Comparison of ENCODE assay signal across 16 cellular contexts in genomic region chr7:64558323-64558705, GRCh38. TPM values are rescaled to one million over a fixed set of nuclear protein-coding genes. Genes with fewer than 3 reads are reported as not detected.
A peak's percentile ranks its signal among the peaks of the same experiment; 100 is the strongest.
DNase-seq lines count a peak whose midpoint lies in the region; ATAC-seq and TF ChIP-seq lines count a peak whose summit lies in the region.
"Had no signal": no experiment of that assay in that cellular context is flagged by ENCODE, and none has a peak within 500 bp of the region (broad histone marks: within the 10 kb centered on the region; RNA-seq: fewer than 3 reads in every experiment).

No MANE protein-coding gene starts in this region.

- DNase-seq in GM23338 (ENCODE audit: low spot score) (no peak), dorsolateral prefrontal cortex (no peak), MV-4-11 (lab: John Stamatoyannopoulos, UW) (no peak), NCI-H128 (lab: John Stamatoyannopoulos, UW; ENCODE audit: unreplicated experiment) (no peak)
- DNase-seq in stimulated activated effector memory CD8-positive, alpha-beta T cell treated with anti-CD3 and anti-CD28 coated beads, Interleukin-12 subunit alpha, Interleukin-12 subunit beta, amount 100 ng/mL, for 72 hours (ENCODE audit: low spot score in 2 of 2), result no peak
- DNase-seq in stimulated activated CD4-positive, alpha-beta T cell treated with anti-CD3 and anti-CD28 coated beads, Interleukin-12 subunit alpha, Interleukin-12 subunit beta, amount 100 ng/mL, for 4 hours, result no peak
- DNase-seq: activated CD8-positive, alpha-beta memory T cell treated with anti-CD3 and anti-CD28 coated beads, Interleukin-2, amount 50 U/mL, for 48 hours; activated naive CD4-positive, alpha-beta T cell treated with anti-CD3 and anti-CD28 coated beads, Interleukin-2, amount 50 U/mL, for 16 hours; EL; NCI-H187 treated with DMSO at 0.1 percent for 48 hours; NCI-H510A treated with DMSO at 0.1 percent for 48 hours; PC-3 had no signal

- H3K36me3 ChIP-seq in GM23338 (ENCODE audit: insufficient read depth), result no peaks in the 10 kb centered on the region
- peaks cover 65% of the 10 kb centered on the region for H3K36me3 ChIP-seq in OCI-LY1 (ENCODE audit: insufficient read depth, low read length)

- H3K36me3 Mint-ChIP-seq in GM23338 (ENCODE audit: low read depth), result peaks cover 72% of the 10 kb centered on the region
- peaks cover 54% of the 10 kb centered on the region for H3K36me3 Mint-ChIP-seq in stimulated activated effector memory CD8-positive, alpha-beta T cell treated with anti-CD3 and anti-CD28 coated beads, Interleukin-12 subunit alpha, Interleukin-12 subunit beta, amount 100 ng/mL, for 72 hours

- H3K9me2 ChIP-seq in GM23338 (ENCODE audit: insufficient read depth) (no peaks in the 10 kb centered on the region), OCI-LY1 (ENCODE audit: low read depth, low read length) (no peaks in the 10 kb centered on the region)

- peaks cover 32% of the 10 kb centered on the region for H3K4me1 ChIP-seq in GM23338 (ENCODE audit: insufficient read depth)
- H3K4me1 ChIP-seq in OCI-LY1 (ENCODE audit: insufficient read depth, low read length, severe bottlenecking), result peaks cover 46% of the 10 kb centered on the region

- ATAC-seq in GM23338, result no peak
- ATAC-seq in stimulated activated effector memory CD8-positive, alpha-beta T cell treated with anti-CD3 and anti-CD28 coated beads, Interleukin-12 subunit alpha, Interleukin-12 subunit beta, amount 100 ng/mL, for 72 hours, result no peak
- ATAC-seq: activated CD4-positive, CD25-positive, alpha-beta regulatory T cell treated with anti-CD3 and anti-CD28 coated beads, Interleukin-2, amount 50 U/mL, for 24 hours; PC-3 had no signal

- H3K27ac ChIP-seq in GM23338 (ENCODE audit: low read depth) (0 out of 2 replicates have a peak overlapping the region, but pooled peaks have one; percentile 64), OCI-LY1 (ENCODE audit: low read depth, low read length, poor library complexity, severe bottlenecking) (peak overlapping the region; percentile 92), dorsolateral prefrontal cortex (peak overlapping the region in 53 of 59 donors; percentile 32 to 93 (median 82))
- H3K27ac ChIP-seq: C4-2B, KMS-11 had no signal

- TF ChIP-seq CTCF in GM23338 (conservative IDR thresholded peaks at IDR 0.05; ENCODE audit: low read depth in 2 of 2) (no peak), OCI-LY1 (IDR thresholded peaks at IDR 0.05; ENCODE audit: low read length) (no peak), dorsolateral prefrontal cortex (IDR thresholded peaks at IDR 0.05 in 54 of 56, conservative IDR thresholded peaks at IDR 0.05 in 2 of 56; ENCODE audit: low read depth in 1 of 56, partially characterized antibody in 56 of 56) (no peak)

- intact Hi-C loops in dorsolateral prefrontal cortex (cut with DNase I), result no loop called here

- peaks cover 32% of the 10 kb centered on the region for H3K9me3 Mint-ChIP-seq in GM23338
- H3K9me3 Mint-ChIP-seq in stimulated activated effector memory CD8-positive, alpha-beta T cell treated with anti-CD3 and anti-CD28 coated beads, Interleukin-12 subunit alpha, Interleukin-12 subunit beta, amount 100 ng/mL, for 72 hours, result peaks cover 2% of the 10 kb centered on the region

- no peak overlapping the region for H2AFZ ChIP-seq in GM23338
- no peak overlapping the region for H2AFZ ChIP-seq in OCI-LY1 (ENCODE audit: low read length)

- H3K4me1 Mint-ChIP-seq in GM23338, result peaks cover 29% of the 10 kb centered on the region
- peaks cover 36% of the 10 kb centered on the region for H3K4me1 Mint-ChIP-seq in stimulated activated effector memory CD8-positive, alpha-beta T cell treated with anti-CD3 and anti-CD28 coated beads, Interleukin-12 subunit alpha, Interleukin-12 subunit beta, amount 100 ng/mL, for 72 hours

- peak overlapping the region; percentile 17; the same call in 1 of the 2 replicates for H3K4me2 ChIP-seq in GM23338
- H3K4me2 ChIP-seq in OCI-LY1 (ENCODE audit: low read length), result peak overlapping the region; percentile 44
- H3K4me2 ChIP-seq: KMS-11 had no signal

- H3K4me3 Mint-ChIP-seq in GM23338, result no peak overlapping the region; the same call in 2 of the 3 replicates
- H3K4me3 Mint-ChIP-seq in stimulated activated effector memory CD8-positive, alpha-beta T cell treated with anti-CD3 and anti-CD28 coated beads, Interleukin-12 subunit alpha, Interleukin-12 subunit beta, amount 100 ng/mL, for 72 hours, result no peak overlapping the region

- peak overlapping the region; percentile 13; the same call in 1 of the 2 replicates for H3K9ac ChIP-seq in OCI-LY1 (ENCODE audit: low read length)
- H3K9ac ChIP-seq: KMS-11 had no signal

- H3K4me3 ChIP-seq in GM23338 (no peak overlapping the region), OCI-LY1 (ENCODE audit: low read depth, low read length, poor library complexity, severe bottlenecking) (peak overlapping the region; percentile 19), dorsolateral prefrontal cortex (peak overlapping the region in 12 of 59 donors; percentile 3 to 40 (median 18))

- H3K27me3 Mint-ChIP-seq in GM23338 (ENCODE audit: insufficient read depth, low read depth, poor library complexity), result peaks cover 9% of the 10 kb centered on the region

- H4K20me1 ChIP-seq in GM23338 (replicated peaks; ENCODE audit: insufficient read depth) (no peaks in the 10 kb centered on the region; the same call in 1 of the 2 replicates), OCI-LY1 (ENCODE audit: insufficient read depth, low read length) (no peaks in the 10 kb centered on the region)

- peaks cover 89% of the 10 kb centered on the region for H3K79me2 ChIP-seq in GM23338 (replicated peaks; ENCODE audit: insufficient read depth)
- H3K79me2 ChIP-seq in OCI-LY1 (ENCODE audit: insufficient read depth, low read length), result peaks cover 65% of the 10 kb centered on the region

- peaks cover 13% of the 10 kb centered on the region for H3K9me3 ChIP-seq in OCI-LY1 (ENCODE audit: low read length)

- no peaks in the 10 kb centered on the region; the same call in 1 of the 2 replicates for H3F3A ChIP-seq in GM23338 (replicated peaks; ENCODE audit: low read depth)
- H3F3A ChIP-seq in OCI-LY1 (ENCODE audit: insufficient read depth, low read length), result no peaks in the 10 kb centered on the region

- H3K27me3 ChIP-seq in GM23338 (ENCODE audit: insufficient read depth) (no peaks in the 10 kb centered on the region), OCI-LY1 (ENCODE audit: insufficient read depth, low read length) (no peaks in the 10 kb centered on the region), dorsolateral prefrontal cortex (no peaks in the 10 kb centered on the region)

- peak overlapping the region; percentile 90; the same call in 1 of the 2 replicates for H3K27ac Mint-ChIP-seq in GM23338
- H3K27ac Mint-ChIP-seq in stimulated activated effector memory CD8-positive, alpha-beta T cell treated with anti-CD3 and anti-CD28 coated beads, Interleukin-12 subunit alpha, Interleukin-12 subunit beta, amount 100 ng/mL, for 72 hours, result peak overlapping the region; percentile 55

TF ChIP-seq in GM23338, 12 proteins besides CTCF, POLR2A, EP300 and RAD21:
- TF ChIP-seq POLR2AphosphoS5 (IDR thresholded peaks at IDR 0.05; ENCODE audit: low read depth) (no peak), ZNF114 (CRISPR knock-in tag; IDR thresholded peaks at IDR 0.05) (no peak), NANOG (IDR thresholded peaks at IDR 0.05; ENCODE audit: borderline replicate concordance) (no peak), ZNF331 (CRISPR knock-in tag; IDR thresholded peaks at IDR 0.05; ENCODE audit: low read depth) (no peak)

RNA-seq across cellular contexts. Expression of gene ZNF680, which starts 4.6 kb away (rescaled TPM):
- total RNA-seq in GM23338 (2014; rRNA removed; shearing (Covaris generic)), result 60.2 and 62.5 TPM in 2 replicates
- polyA plus RNA-seq in GM23338 (2016; fragmentation: Nextera tagmentation; extraction: Ambion mirVana), result 27.1 and 27.3 TPM in 2 replicates
- total RNA-seq in dorsolateral prefrontal cortex, result 10 to 100 TPM; 31.2 to 76.7 (median 49.4) TPM
